ENCODE assay signal across 30 cellular contexts in genomic region chr5:79843450-79844388, GRCh38.
"Had no signal": no experiment of that assay in that cellular context is flagged by ENCODE, and none has a peak within 500 bp of the region (broad histone marks: within the 10 kb centered on the region; RNA-seq: fewer than 3 reads in every experiment).

No MANE protein-coding gene starts in this region.

- H3K9me3 ChIP-seq: gastrocnemius medialis, pancreas, prostate gland, sigmoid colon, stomach, thyroid gland had no signal

- H3K4me1 ChIP-seq: pancreas, prostate gland, stomach had no signal

- H3K4me3 ChIP-seq: gastrocnemius medialis, pancreas, prostate gland, sigmoid colon, stomach, thyroid gland had no signal

- H3K27me3 ChIP-seq: brain microvascular endothelial cell, gastrocnemius medialis, pancreas, sigmoid colon, thyroid gland had no signal

- H3K27ac ChIP-seq: brain microvascular endothelial cell, epithelial cell of prostate, gastrocnemius medialis, pancreas, prostate gland, sigmoid colon, stomach, thyroid gland, VCaP had no signal

- FAIRE-seq: astrocyte, keratinocyte, pancreas, small intestine, TTC549 had no signal

- ATAC-seq: gastrocnemius medialis; left cardiac atrium; left ventricle myocardium superior; pancreas; stimulated activated memory B cell treated with anti-CD40 and anti-IgM and Interleukin-4, amounts not matched to agents 10 μg/mL and 1 μg/mL and 100 μg/mL, for 72 hours had no signal

- DNase-seq: activated CD4-positive, alpha-beta T cell treated with anti-CD3 and anti-CD28 coated beads for 4 hours; activated CD4-positive, alpha-beta T cell treated with anti-CD3 and anti-CD28 coated beads, Interleukin-2, amount 50 U/mL, for 4 hours; activated CD8-positive, alpha-beta memory T cell treated with anti-CD3 and anti-CD28 coated beads, Interleukin-2, amount 50 U/mL, for 4 hours; activated gamma-delta T cell; activated naive CD4-positive, alpha-beta T cell treated with anti-CD3 and anti-CD28 coated beads, Interleukin-2, amount 10 ng/mL, durations not matched to agents 7 days and 5 days; activated naive CD8-positive, alpha-beta T cell treated with anti-CD3 and anti-CD28 coated beads, Interleukin-2, amount 10 ng/mL, durations not matched to agents 7 days and 5 days; activated T-cell treated with anti-CD3 and anti-CD28 coated beads, Interleukin-2, amount 50 U/mL, for 1 hour; amniotic stem cell; brain microvascular endothelial cell; central memory CD4-positive, alpha-beta T cell; gastrocnemius medialis; glutamatergic neuron; left cardiac atrium; left ventricle myocardium superior; pancreas; retina; sigmoid colon; small intestine; stimulated activated CD4-positive, alpha-beta T cell treated with anti-CD3 and anti-CD28 coated beads, Interleukin-4, amount 100 ng/mL, for 4 hours; stimulated activated CD8-positive, alpha-beta memory T cell treated with anti-CD3 and anti-CD28 coated beads, Interleukin-4, amount 100 ng/mL, for 48 hours; stomach; T-helper 9 cell; thyroid gland had no signal

- H3K36me3 ChIP-seq: brain microvascular endothelial cell, gastrocnemius medialis, pancreas, prostate gland, sigmoid colon, stomach, thyroid gland had no signal
